ENCODE assay signal across 1 cellular context in the genomic region with DNA sequence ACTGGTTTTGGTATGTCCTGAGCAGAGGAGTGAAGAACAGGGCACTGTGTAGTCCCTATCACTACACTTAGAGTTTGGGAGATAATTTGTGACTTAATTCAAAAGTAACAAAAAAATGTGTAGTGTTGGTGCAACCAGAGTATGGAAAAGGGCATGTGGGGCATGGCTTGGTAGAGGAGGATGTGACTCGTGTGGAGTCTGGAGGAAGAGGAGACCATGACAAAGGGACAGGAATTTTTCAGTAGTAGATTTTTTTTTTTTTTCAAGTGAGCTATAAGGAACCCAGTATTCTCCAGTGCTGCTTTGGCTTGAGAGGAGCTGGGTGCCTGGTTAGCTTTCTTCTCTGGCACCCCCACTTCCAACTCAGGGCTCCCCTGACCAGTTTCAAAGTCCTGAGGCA.
TF ChIP-seq lines count a peak whose summit lies in the region.

No MANE protein-coding gene starts in this region.

TF ChIP-seq in HepG2, 621 proteins besides CTCF, POLR2A, EP300 and RAD21:
- TF ChIP-seq FOXJ3 (CRISPR knock-in tag; IDR thresholded peaks at IDR 0.05; ENCODE audit: borderline replicate concordance) (no peak), TBX3 (IDR thresholded peaks at IDR 0.05; ENCODE audit: borderline replicate concordance) (no peak), REPIN1 (CRISPR knock-in tag; IDR thresholded peaks at IDR 0.05; ENCODE audit: borderline replicate concordance, low read depth) (no peak), FOXM1 (CRISPR knock-in tag; IDR thresholded peaks at IDR 0.05) (no peak), ZNF235 (CRISPR knock-in tag; IDR thresholded peaks at IDR 0.05; ENCODE audit: borderline replicate concordance) (no peak)
- TF ChIP-seq, protein P1, sequence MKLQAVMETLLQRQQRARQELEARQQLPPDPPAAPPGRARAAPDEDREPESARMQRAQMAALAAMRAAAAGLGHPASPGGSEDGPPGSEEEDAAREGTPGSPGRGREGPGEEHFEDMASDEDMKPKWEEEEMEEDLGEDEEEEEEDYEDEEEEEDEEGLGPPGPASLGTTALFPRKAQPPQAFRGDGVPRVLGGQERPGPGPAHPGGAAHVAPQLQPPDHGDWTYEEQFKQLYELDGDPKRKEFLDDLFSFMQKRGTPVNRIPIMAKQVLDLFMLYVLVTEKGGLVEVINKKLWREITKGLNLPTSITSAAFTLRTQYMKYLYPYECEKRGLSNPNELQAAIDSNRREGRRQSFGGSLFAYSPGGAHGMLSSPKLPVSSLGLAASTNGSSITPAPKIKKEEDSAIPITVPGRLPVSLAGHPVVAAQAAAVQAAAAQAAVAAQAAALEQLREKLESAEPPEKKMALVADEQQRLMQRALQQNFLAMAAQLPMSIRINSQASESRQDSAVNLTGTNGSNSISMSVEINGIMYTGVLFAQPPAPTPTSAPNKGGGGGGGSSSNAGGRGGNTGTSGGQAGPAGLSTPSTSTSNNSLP (IDR thresholded peaks at IDR 0.05; ENCODE audit: low read depth, low read length), result no peak
